Comparison of ENCODE assay signal across 14 cellular contexts in the genomic region with DNA sequence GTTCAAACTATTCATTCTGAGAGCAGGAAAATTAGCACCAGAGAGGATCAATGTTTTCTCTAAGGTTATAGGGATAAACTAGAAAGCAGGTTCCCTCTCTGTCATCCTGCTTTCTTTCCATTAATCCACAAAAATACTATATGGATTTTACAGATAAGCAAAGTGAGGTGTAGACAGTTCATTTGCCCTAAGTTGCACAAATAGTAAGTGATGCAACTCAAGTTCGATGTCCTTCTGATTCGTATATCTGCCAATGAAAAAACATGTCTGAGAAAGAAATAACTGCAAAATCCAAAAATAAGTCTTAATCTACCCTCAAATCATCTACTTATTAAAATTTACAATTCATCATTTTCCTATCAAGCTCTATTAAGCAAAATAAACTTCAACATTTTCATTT.
"Had no signal": no experiment of that assay in that cellular context is flagged by ENCODE, and none has a peak within 500 bp of the region (broad histone marks: within the 10 kb centered on the region; RNA-seq: fewer than 3 reads in every experiment).

No MANE protein-coding gene starts in this region.

- H3K27ac ChIP-seq: dorsolateral prefrontal cortex, gastrocnemius medialis, prostate gland, right atrium auricular region, sigmoid colon, thoracic aorta, tibial nerve, upper lobe of left lung had no signal

- H3K4me1 ChIP-seq: gastrocnemius medialis, prostate gland, right atrium auricular region, sigmoid colon, tibial nerve, upper lobe of left lung had no signal

- FAIRE-seq: keratinocyte, urothelium cell line had no signal

- H3K9me3 ChIP-seq: gastrocnemius medialis, mucosa of descending colon, prostate gland, right atrium auricular region, sigmoid colon, thoracic aorta, tibial nerve, upper lobe of left lung had no signal

- DNase-seq: cortex of kidney; dorsolateral prefrontal cortex; gastrocnemius medialis; sigmoid colon; stimulated activated naive B cell treated with anti-CD40 and anti-IgM and Interleukin-4, amounts not matched to agents 10 μg/mL and 1 μg/mL and 100 μg/mL, for 72 hours; upper lobe of left lung had no signal

- H3K27me3 ChIP-seq: dorsolateral prefrontal cortex, gastrocnemius medialis, right atrium auricular region, sigmoid colon, tibial nerve, upper lobe of left lung had no signal

- ATAC-seq: gastrocnemius medialis; mucosa of descending colon; natural killer cell treated with Interleukin-12 subunit alpha and Interleukin-12 subunit beta and Interleukin-15 and Interleukin-18, amount 100 ng/mL, for 72 hours; stimulated activated naive B cell treated with anti-CD40 and anti-IgM and Interleukin-4, amounts not matched to agents 10 μg/mL and 1 μg/mL and 100 μg/mL, for 72 hours had no signal

- H3K4me3 ChIP-seq: dorsolateral prefrontal cortex, gastrocnemius medialis, mucosa of descending colon, prostate gland, right atrium auricular region, sigmoid colon, thoracic aorta, tibial nerve, upper lobe of left lung had no signal

- H3K36me3 ChIP-seq: gastrocnemius medialis, prostate gland, right atrium auricular region, sigmoid colon, thoracic aorta, tibial nerve, upper lobe of left lung had no signal
